Comparison of ENCODE assay signal across 22 cellular contexts in the genomic region with DNA sequence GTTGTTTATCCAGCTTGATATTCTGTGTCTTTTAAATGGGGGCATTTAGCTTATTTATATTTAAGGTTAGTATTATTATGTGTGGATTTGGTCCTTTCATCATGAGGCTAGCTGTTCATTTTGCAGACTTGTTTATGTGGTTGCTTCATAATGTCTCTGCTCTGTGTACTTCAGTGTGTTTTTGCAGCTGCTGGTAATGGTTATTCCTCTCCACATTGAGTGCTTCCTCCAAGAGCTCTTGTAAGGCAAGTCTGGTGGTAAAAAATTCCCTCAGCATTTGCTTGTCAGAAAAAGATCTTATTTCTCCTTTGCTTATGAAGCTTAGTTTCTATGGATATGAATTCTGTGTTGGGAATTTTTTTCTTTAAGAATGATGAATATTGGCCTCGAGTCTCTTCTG. TPM values are rescaled to one million over a fixed set of nuclear protein-coding genes. Genes with fewer than 3 reads are reported as not detected.
DNase-seq lines count a peak whose midpoint lies in the region; ATAC-seq and TF ChIP-seq lines count a peak whose summit lies in the region.
"Had no signal": no experiment of that assay in that cellular context is flagged by ENCODE, and none has a peak within 500 bp of the region (broad histone marks: within the 10 kb centered on the region; RNA-seq: fewer than 3 reads in every experiment).

No MANE protein-coding gene starts in this region.

- H3K4me1 ChIP-seq in HEK293 (ENCODE audit: control insufficient read depth, insufficient read depth, low read length) (no peaks in the 10 kb centered on the region), left lung (no peaks in the 10 kb centered on the region), neuronal stem cell (ENCODE audit: control insufficient read depth in 2 of 2, insufficient read depth in 1 of 2, low read depth in 1 of 2, low read length in 2 of 2) (no peaks in the 10 kb centered on the region), hepatocyte (ENCODE audit: insufficient read depth) (no peaks in the 10 kb centered on the region)
- H3K4me1 ChIP-seq: A549 had no signal

- H2BK15ac ChIP-seq in neuronal stem cell (ENCODE audit: low read length), result no peak overlapping the region

- H3K36me3 ChIP-seq in HEK293 (ENCODE audit: control insufficient read depth in 2 of 2, insufficient read depth in 1 of 2, low read length in 2 of 2) (no peaks in the 10 kb centered on the region), left lung (no peaks in the 10 kb centered on the region), neuronal stem cell (replicated peaks in 1 of 2; ENCODE audit: control insufficient read depth in 2 of 2, insufficient read depth in 2 of 2, low read length in 2 of 2) (no peaks in the 10 kb centered on the region), hepatocyte (replicated peaks; ENCODE audit: insufficient read depth, low read depth) (no peaks in the 10 kb centered on the region)

- no peak overlapping the region for H3K18ac ChIP-seq in neuronal stem cell (ENCODE audit: low read length)

- no peaks in the 10 kb centered on the region for H3K9me3 ChIP-seq in HEK293 (ENCODE audit: control insufficient read depth, insufficient read depth, low read depth, low read length)
- H3K9me3 ChIP-seq in left lung, result peaks cover 0 to 43% of the 10 kb centered on the region in 2 donors
- no peaks in the 10 kb centered on the region for H3K9me3 ChIP-seq in neuronal stem cell (replicated peaks in 1 of 2; ENCODE audit: control insufficient read depth in 2 of 2, insufficient read depth in 1 of 2, low read depth in 1 of 2, low read length in 2 of 2)
- H3K9me3 ChIP-seq in hepatocyte (ENCODE audit: low read depth), result peaks cover 4% of the 10 kb centered on the region

- no peaks in the 10 kb centered on the region for H3K9me2 ChIP-seq in hepatocyte (replicated peaks; ENCODE audit: insufficient read depth)

- TF ChIP-seq CTCF in HEK293 (tag by site-specific recombination; IDR thresholded peaks at IDR 0.05) (no peak), left lung (IDR thresholded peaks at IDR 0.05) (no peak), hepatocyte (IDR thresholded peaks at IDR 0.05; ENCODE audit: poor library complexity) (no peak)

- H2AFZ ChIP-seq in neuronal stem cell (ENCODE audit: low read length), result no peak overlapping the region
- H2AFZ ChIP-seq in hepatocyte, result no peak overlapping the region

- no peaks in the 10 kb centered on the region for H3K79me1 ChIP-seq in neuronal stem cell (ENCODE audit: low read depth, low read length)

- H3K4ac ChIP-seq in neuronal stem cell (ENCODE audit: low read length), result no peak overlapping the region

- H4K20me1 ChIP-seq in hepatocyte (ENCODE audit: insufficient read depth, poor library complexity, severe bottlenecking), result no peaks in the 10 kb centered on the region

- no peak overlapping the region for H2AK5ac ChIP-seq in neuronal stem cell (ENCODE audit: low read depth, low read length)

- H3K27ac ChIP-seq in HEK293 (ENCODE audit: extremely low read depth, low read depth, low read length), result no peak overlapping the region
- H3K27ac ChIP-seq in left lung, result no peak overlapping the region
- H3K27ac ChIP-seq in neuronal stem cell (replicated peaks; ENCODE audit: low read length), result no peak overlapping the region
- no peak overlapping the region for H3K27ac ChIP-seq in hepatocyte
- H3K27ac ChIP-seq: 22Rv1, A549, C4-2B had no signal

- H2BK120ac ChIP-seq in neuronal stem cell (ENCODE audit: low read depth, low read length), result no peak overlapping the region

- H3K4me2 ChIP-seq in neuronal stem cell (ENCODE audit: insufficient read depth, low read length, poor library complexity, severe bottlenecking) (no peak overlapping the region), hepatocyte (no peak overlapping the region)
- H3K4me2 ChIP-seq: A549 had no signal

- H2BK12ac ChIP-seq in neuronal stem cell (ENCODE audit: low read length), result no peak overlapping the region

- H3K27me3 ChIP-seq in left lung (no peaks in the 10 kb centered on the region), neuronal stem cell (ENCODE audit: control insufficient read depth in 3 of 3, insufficient read depth in 3 of 3, low read depth in 1 of 3, low read length in 3 of 3) (no peaks in the 10 kb centered on the region), hepatocyte (no peaks in the 10 kb centered on the region)

- peak; percentile 58 for DNase-seq in DMS53 (lab: John Stamatoyannopoulos, UW)
- DNase-seq in DMS53 treated with DMSO at 0.1 percent for 48 hours (lab: John Stamatoyannopoulos, UW; ENCODE audit: unreplicated experiment), result no peak
- DNase-seq in NCI-H2029 treated with DMSO at 0.1 percent for 48 hours (lab: John Stamatoyannopoulos, UW), result peak; percentile 70
- no peak for DNase-seq in left lung
- DNase-seq in neuronal stem cell (ENCODE audit: low spot score), result no peak
- DNase-seq in hepatocyte (ENCODE audit: low spot score), result no peak
- no peak for DNase-seq in activated T-cell treated with anti-CD3 and anti-CD28 coated beads for 4 hours
- DNase-seq: AML-193; CD4-positive, alpha-beta memory T cell; DMS153; DND-41; EL; H9 had no signal

- ATAC-seq in left lung, result peak; percentile 47
- ATAC-seq: A549, GM12878 had no signal

- no peak overlapping the region for H2BK5ac ChIP-seq in neuronal stem cell (ENCODE audit: low read length)

- H3K79me2 ChIP-seq in hepatocyte, result no peaks in the 10 kb centered on the region

- POLR2A ChIA-PET in HEK293 (lab: Yijun Ruan, JAX), result no interaction called here

- CTCF ChIA-PET in HEK293 (lab: Yijun Ruan, JAX), result no interaction called here

- no peak overlapping the region for H3K9ac ChIP-seq in neuronal stem cell (ENCODE audit: low read depth, low read length, poor library complexity)

- WGBS in neuronal stem cell (ENCODE audit: extremely low coverage in 2 of 2, insufficient read length in 2 of 2, insufficient replicate concordance in 1 of 2), 2 donors, result no CpG with 5 or more reads among the region's 1 CpG
- WGBS in hepatocyte (ENCODE audit: low lambda C conversion rate, missing lambda C conversion rate), result 86% methylated on average over 1 of the region's 1 CpG

- intact Hi-C loops in left lung (cut with DNase I), result no loop called here

- H4K8ac ChIP-seq in neuronal stem cell (ENCODE audit: low read depth, low read length), result no peak overlapping the region

- no peak overlapping the region for H3K23ac ChIP-seq in neuronal stem cell (ENCODE audit: low read depth, low read length, poor library complexity)

- no peak overlapping the region for H3K4me3 ChIP-seq in HEK293 (ENCODE audit: low read depth, low read length)
- H3K4me3 ChIP-seq in left lung, result no peak overlapping the region
- no peak overlapping the region for H3K4me3 ChIP-seq in neuronal stem cell (ENCODE audit: low read length in 2 of 2)
- H3K4me3 ChIP-seq in hepatocyte, result no peak overlapping the region
- H3K4me3 ChIP-seq: A549, GM12878 had no signal

- no peak overlapping the region for H4K91ac ChIP-seq in neuronal stem cell (ENCODE audit: low read depth, low read length, poor library complexity)

- H3K14ac ChIP-seq in neuronal stem cell (ENCODE audit: low read length), result no peak overlapping the region

TF ChIP-seq in HEK293, 187 proteins besides CTCF, POLR2A, EP300 and RAD21:
- TF ChIP-seq ZNF558 (tag by site-specific recombination; IDR thresholded peaks at IDR 0.05), result 0 out of 2 replicates have a peak, but pooled peaks have one; percentile 26
- TF ChIP-seq, protein P1, sequence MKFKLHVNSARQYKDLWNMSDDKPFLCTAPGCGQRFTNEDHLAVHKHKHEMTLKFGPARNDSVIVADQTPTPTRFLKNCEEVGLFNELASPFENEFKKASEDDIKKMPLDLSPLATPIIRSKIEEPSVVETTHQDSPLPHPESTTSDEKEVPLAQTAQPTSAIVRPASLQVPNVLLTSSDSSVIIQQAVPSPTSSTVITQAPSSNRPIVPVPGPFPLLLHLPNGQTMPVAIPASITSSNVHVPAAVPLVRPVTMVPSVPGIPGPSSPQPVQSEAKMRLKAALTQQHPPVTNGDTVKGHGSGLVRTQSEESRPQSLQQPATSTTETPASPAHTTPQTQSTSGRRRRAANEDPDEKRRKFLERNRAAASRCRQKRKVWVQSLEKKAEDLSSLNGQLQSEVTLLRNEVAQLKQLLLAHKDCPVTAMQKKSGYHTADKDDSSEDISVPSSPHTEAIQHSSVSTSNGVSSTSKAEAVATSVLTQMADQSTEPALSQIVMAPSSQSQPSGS (tag by site-specific recombination; IDR thresholded peaks at IDR 0.05; ENCODE audit: low read depth), result no peak

RNA-seq across cellular contexts. Expression of a gene that starts 47.8 kb away (rescaled TPM):
- total RNA-seq in left lung, result not detected
- not detected for polyA plus RNA-seq in neuronal stem cell (2013, experiment 1 of 2)
- not detected for polyA plus RNA-seq in neuronal stem cell (2013, experiment 2 of 2)
- total RNA-seq in hepatocyte, result not detected in 2 replicates
- 0.22 and 0.51 TPM in 2 replicates for polyA plus RNA-seq in hepatocyte
- total RNA-seq: CD4-positive, alpha-beta memory T cell; G401; GM12878; H1; H9; HT-29 had no signal
- polyA plus RNA-seq: A549, BJ, H1 had no signal

Comparison
In these comparisons a context has a peak if more than half of its experiments do, and no peak if none do; other contexts are left out.
1. DNase-seq: peak in DMS53 (single experiment) and NCI-H2029 treated with DMSO at 0.1 percent for 48 hours (single experiment); none in DMS53 treated with DMSO at 0.1 percent for 48 hours (single experiment), left lung (0 of 2), neuronal stem cell (single experiment), hepatocyte (single experiment) and activated T-cell treated with anti-CD3 and anti-CD28 coated beads for 4 hours (single experiment).